20 cellular contexts compared by ENCODE assay signal in the genomic region with DNA sequence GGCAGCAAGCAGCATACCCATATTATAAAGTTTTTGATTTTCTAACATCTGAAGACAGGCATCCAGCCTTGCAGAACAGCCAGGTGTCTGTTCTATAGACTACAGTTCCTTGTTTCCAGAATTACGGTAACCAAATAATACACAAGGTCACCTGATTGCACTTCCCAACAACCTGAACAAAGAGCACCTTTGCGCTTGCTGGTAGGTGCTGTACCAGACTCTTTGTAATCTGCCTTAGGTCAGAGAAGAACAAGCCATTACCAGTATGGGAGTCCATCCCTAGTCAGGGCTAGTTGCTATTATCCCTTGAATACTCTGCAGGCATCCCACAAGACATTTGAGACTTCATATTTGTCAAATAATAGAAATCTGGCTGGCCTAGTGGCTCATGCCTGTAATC.
DNase-seq lines count a peak whose midpoint lies in the region; ATAC-seq and TF ChIP-seq lines count a peak whose summit lies in the region.
"Had no signal": no experiment of that assay in that cellular context is flagged by ENCODE, and none has a peak within 500 bp of the region (broad histone marks: within the 10 kb centered on the region; RNA-seq: fewer than 3 reads in every experiment).

No MANE protein-coding gene starts in this region.

- H3K9me3 Mint-ChIP-seq in Calu3 (ENCODE audit: low read depth, unreplicated experiment): no peaks in the 10 kb centered on the region
- no peaks in the 10 kb centered on the region for H3K9me3 Mint-ChIP-seq in stimulated activated memory B cell treated with anti-CD40 and anti-IgM and Interleukin-4, amounts not matched to agents 10 μg/mL and 1 μg/mL and 100 μg/mL, for 72 hours
- H3K9me3 Mint-ChIP-seq: activated naive CD4-positive, alpha-beta T cell treated with anti-CD3 and anti-CD28 coated beads, Interleukin-2, amount 10 ng/mL, durations not matched to agents 7 days and 5 days; central memory CD8-positive, alpha-beta T cell; T-helper 1 cell treated with Interleukin-12 subunit alpha and Interleukin-12 subunit beta and Interleukin-4 antibody, amounts not matched to agents 30 μg/mL and 1 μg/mL, for 36 hours had no signal

- H3K27ac Mint-ChIP-seq in Calu3 (ENCODE audit: unreplicated experiment): peak overlapping the region; percentile 69
- no peak overlapping the region for H3K27ac Mint-ChIP-seq in stimulated activated memory B cell treated with anti-CD40 and anti-IgM and Interleukin-4, amounts not matched to agents 10 μg/mL and 1 μg/mL and 100 μg/mL, for 72 hours
- H3K27ac Mint-ChIP-seq: activated naive CD4-positive, alpha-beta T cell treated with anti-CD3 and anti-CD28 coated beads, Interleukin-2, amount 10 ng/mL, durations not matched to agents 7 days and 5 days; stimulated activated naive B cell treated with anti-CD40 and anti-IgM and Interleukin-4, amounts not matched to agents 10 μg/mL and 1 μg/mL and 100 μg/mL, for 72 hours; T-helper 1 cell treated with Interleukin-12 subunit alpha and Interleukin-12 subunit beta and Interleukin-4 antibody, amounts not matched to agents 30 μg/mL and 1 μg/mL, for 36 hours had no signal

- no peak overlapping the region for H3K4me2 ChIP-seq in smooth muscle cell
- H3K4me2 ChIP-seq: BLaER1, KMS-11 had no signal

- H3K27me3 ChIP-seq in SJSA1 (replicated peaks): no peaks in the 10 kb centered on the region
- no peaks in the 10 kb centered on the region for H3K27me3 ChIP-seq in smooth muscle cell (ENCODE audit: low read depth)
- H3K27me3 ChIP-seq: BLaER1 had no signal

- CTCF ChIA-PET in Calu3 (lab: Charles Lee): interaction anchor here (0.6 to 0.7 kb wide), 2 partner anchors 70 to 397 kb away, joined by 3 to 4 read pairs; no protein-coding TSS in a partner anchor

- 94% methylated on average over 2 of the region's 2 CpGs for WGBS in smooth muscle cell (ENCODE audit: low lambda C conversion rate)

- H3K4me3 Mint-ChIP-seq in Calu3 (ENCODE audit: low read depth, unreplicated experiment): no peak overlapping the region
- H3K4me3 Mint-ChIP-seq in stimulated activated memory B cell treated with anti-CD40 and anti-IgM and Interleukin-4, amounts not matched to agents 10 μg/mL and 1 μg/mL and 100 μg/mL, for 72 hours: no peak overlapping the region
- H3K4me3 Mint-ChIP-seq: activated naive CD4-positive, alpha-beta T cell treated with anti-CD3 and anti-CD28 coated beads, Interleukin-2, amount 10 ng/mL, durations not matched to agents 7 days and 5 days; central memory CD8-positive, alpha-beta T cell; stimulated activated naive B cell treated with anti-CD40 and anti-IgM and Interleukin-4, amounts not matched to agents 10 μg/mL and 1 μg/mL and 100 μg/mL, for 72 hours; T-helper 1 cell treated with Interleukin-12 subunit alpha and Interleukin-12 subunit beta and Interleukin-4 antibody, amounts not matched to agents 30 μg/mL and 1 μg/mL, for 36 hours had no signal

- H2AFZ ChIP-seq in smooth muscle cell (ENCODE audit: low read depth): no peak overlapping the region

- H4K20me1 ChIP-seq in smooth muscle cell (ENCODE audit: low read depth): no peaks in the 10 kb centered on the region
- H4K20me1 ChIP-seq: BLaER1 had no signal

- H3K27ac ChIP-seq in SJSA1 (peak overlapping the region; percentile 45), smooth muscle cell (ENCODE audit: low read depth) (peak overlapping the region; percentile 30)
- H3K27ac ChIP-seq: BLaER1, KMS-11 had no signal

- peaks cover 5% of the 10 kb centered on the region for H3F3A ChIP-seq in smooth muscle cell (ENCODE audit: low read depth)

- TF ChIP-seq CTCF in Calu3 (IDR thresholded peaks at IDR 0.05; ENCODE audit: unreplicated experiment) (no peak), smooth muscle cell (IDR thresholded peaks at IDR 0.05; ENCODE audit: borderline replicate concordance, insufficient read depth, poor library complexity, severe bottlenecking) (no peak)

- H3K79me2 ChIP-seq in smooth muscle cell (ENCODE audit: low read depth): no peaks in the 10 kb centered on the region

- H3K4me3 ChIP-seq in SJSA1: no peak overlapping the region
- no peak overlapping the region for H3K4me3 ChIP-seq in smooth muscle cell
- H3K4me3 ChIP-seq: BLaER1 had no signal

- peaks cover 48% of the 10 kb centered on the region for H3K4me1 Mint-ChIP-seq in Calu3 (ENCODE audit: low read depth, unreplicated experiment)
- no peaks in the 10 kb centered on the region for H3K4me1 Mint-ChIP-seq in stimulated activated memory B cell treated with anti-CD40 and anti-IgM and Interleukin-4, amounts not matched to agents 10 μg/mL and 1 μg/mL and 100 μg/mL, for 72 hours
- H3K4me1 Mint-ChIP-seq: activated naive CD4-positive, alpha-beta T cell treated with anti-CD3 and anti-CD28 coated beads, Interleukin-2, amount 10 ng/mL, durations not matched to agents 7 days and 5 days; central memory CD8-positive, alpha-beta T cell; stimulated activated naive B cell treated with anti-CD40 and anti-IgM and Interleukin-4, amounts not matched to agents 10 μg/mL and 1 μg/mL and 100 μg/mL, for 72 hours had no signal

- H3K9ac ChIP-seq in smooth muscle cell (ENCODE audit: low read depth): no peak overlapping the region
- H3K9ac ChIP-seq: BLaER1, KMS-11 had no signal

- peaks cover 32% of the 10 kb centered on the region for H3K4me1 ChIP-seq in SJSA1 (replicated peaks)
- H3K4me1 ChIP-seq in smooth muscle cell (ENCODE audit: low read depth): peaks cover 43% of the 10 kb centered on the region
- H3K4me1 ChIP-seq: BLaER1 had no signal

- no peaks in the 10 kb centered on the region for H3K36me3 Mint-ChIP-seq in Calu3 (ENCODE audit: insufficient read depth, unreplicated experiment)
- no peaks in the 10 kb centered on the region for H3K36me3 Mint-ChIP-seq in stimulated activated memory B cell treated with anti-CD40 and anti-IgM and Interleukin-4, amounts not matched to agents 10 μg/mL and 1 μg/mL and 100 μg/mL, for 72 hours
- H3K36me3 Mint-ChIP-seq: activated naive CD4-positive, alpha-beta T cell treated with anti-CD3 and anti-CD28 coated beads, Interleukin-2, amount 10 ng/mL, durations not matched to agents 7 days and 5 days; stimulated activated naive B cell treated with anti-CD40 and anti-IgM and Interleukin-4, amounts not matched to agents 10 μg/mL and 1 μg/mL and 100 μg/mL, for 72 hours had no signal

- ATAC-seq in left colon: peak; percentile 83
- no peak for ATAC-seq in stimulated activated memory B cell treated with anti-CD40 and anti-IgM and Interleukin-4, amounts not matched to agents 10 μg/mL and 1 μg/mL and 100 μg/mL, for 72 hours
- ATAC-seq in GM21737 (IDR thresholded peaks at IDR 0.05; ENCODE audit: unreplicated experiment): no peak
- ATAC-seq: HCT116; stimulated activated naive B cell treated with anti-CD40 and anti-IgM and Interleukin-4, amounts not matched to agents 10 μg/mL and 1 μg/mL and 100 μg/mL, for 72 hours had no signal

- BruUV-seq in Calu3 (replicated peaks; lab: Mats Ljungman, UMichigan): no TSS peak

- H3K36me3 ChIP-seq in SJSA1 (no peaks in the 10 kb centered on the region), smooth muscle cell (ENCODE audit: low read depth) (no peaks in the 10 kb centered on the region)
- H3K36me3 ChIP-seq: BLaER1 had no signal

- no peak for DNase-seq in Calu3
- DNase-seq in SJSA1 (ENCODE audit: low read depth in 1 of 2, low spot score in 2 of 2): no peak
- DNase-seq in left colon: no peak
- DNase-seq in smooth muscle cell (lab: John Stamatoyannopoulos, UW; ENCODE audit: unreplicated experiment): no peak
- DNase-seq in NCI-H2196 (lab: John Stamatoyannopoulos, UW; ENCODE audit: unreplicated experiment): no peak
- DNase-seq in middle frontal gyrus (ENCODE audit: extremely low spot score, low spot score): no peak
- DNase-seq: activated CD8-positive, alpha-beta memory T cell treated with anti-CD3 and anti-CD28 coated beads, Interleukin-2, amount 50 U/mL, for 48 hours; activated naive CD4-positive, alpha-beta T cell treated with anti-CD3 and anti-CD28 coated beads, Interleukin-2, amount 10 ng/mL, durations not matched to agents 7 days and 5 days; NCI-H1436 treated with DMSO at 0.1 percent for 48 hours; NCI-H524 treated with DMSO at 0.1 percent for 48 hours; retina; stimulated activated CD4-positive, alpha-beta T cell treated with anti-CD3 and anti-CD28 coated beads, Interleukin-4, amount 100 ng/mL, for 4 hours; stimulated activated naive B cell treated with anti-CD40 and anti-IgM and Interleukin-4, amounts not matched to agents 10 μg/mL and 1 μg/mL and 100 μg/mL, for 72 hours had no signal

- H3K9me3 ChIP-seq in SJSA1 (replicated peaks): no peaks in the 10 kb centered on the region
- H3K9me3 ChIP-seq in smooth muscle cell (replicated peaks; ENCODE audit: low read depth): no peaks in the 10 kb centered on the region
- H3K9me3 ChIP-seq: BLaER1 had no signal

- H3K27me3 Mint-ChIP-seq in Calu3 (ENCODE audit: unreplicated experiment): no peaks in the 10 kb centered on the region
- peaks cover 8% of the 10 kb centered on the region for H3K27me3 Mint-ChIP-seq in stimulated activated memory B cell treated with anti-CD40 and anti-IgM and Interleukin-4, amounts not matched to agents 10 μg/mL and 1 μg/mL and 100 μg/mL, for 72 hours
- H3K27me3 Mint-ChIP-seq: activated naive CD4-positive, alpha-beta T cell treated with anti-CD3 and anti-CD28 coated beads, Interleukin-2, amount 10 ng/mL, durations not matched to agents 7 days and 5 days; stimulated activated naive B cell treated with anti-CD40 and anti-IgM and Interleukin-4, amounts not matched to agents 10 μg/mL and 1 μg/mL and 100 μg/mL, for 72 hours had no signal

- intact Hi-C loops in Calu3 (cut with micrococcal nuclease; ENCODE audit: unreplicated experiment) (no loop called here), left colon (cut with DNase I, micrococcal nuclease) (no loop called here)
